ENCODE assay signal across 1 cellular context in genomic region chr5:116396700-116397099, GRCh38.
TF ChIP-seq lines count a peak whose summit lies in the region.

No MANE protein-coding gene starts in this region.

TF ChIP-seq in HepG2, 621 proteins besides CTCF, POLR2A, EP300 and RAD21 (continued from another document):
- TF ChIP-seq ZNF337 (CRISPR knock-in tag; IDR thresholded peaks at IDR 0.05; ENCODE audit: borderline replicate concordance, low read depth), result no peak
- TF ChIP-seq ZNF550 (CRISPR knock-in tag; IDR thresholded peaks at IDR 0.05; ENCODE audit: borderline replicate concordance), result no peak
- no peak for TF ChIP-seq PLSCR1 (CRISPR knock-in tag; IDR thresholded peaks at IDR 0.05; ENCODE audit: borderline replicate concordance)
- TF ChIP-seq GTF2F1 (IDR thresholded peaks at IDR 0.05; ENCODE audit: low read length), result no peak
- TF ChIP-seq RBAK (CRISPR knock-in tag; IDR thresholded peaks at IDR 0.05), result no peak
- TF ChIP-seq CHCHD3 (CRISPR knock-in tag; IDR thresholded peaks at IDR 0.05), result no peak
- TF ChIP-seq ZUFSP (CRISPR knock-in tag; IDR thresholded peaks at IDR 0.05; ENCODE audit: borderline replicate concordance), result no peak
- no peak for TF ChIP-seq HMGA1 (CRISPR knock-in tag; conservative IDR thresholded peaks at IDR 0.05)
- TF ChIP-seq MAFK (conservative IDR thresholded peaks at IDR 0.05 in 1 of 2, IDR thresholded peaks at IDR 0.05 in 1 of 2; ENCODE audit: low read length in 2 of 2), result no peak
- no peak for TF ChIP-seq ZNF142 (CRISPR knock-in tag; IDR thresholded peaks at IDR 0.05)
